Comparison of ENCODE assay signal across 21 cellular contexts in genomic region chr9:134899818-134900325, GRCh38. TPM values are rescaled to one million over a fixed set of nuclear protein-coding genes. Genes with fewer than 3 reads are reported as not detected.
"Had no signal": no experiment of that assay in that cellular context is flagged by ENCODE, and none has a peak within 500 bp of the region (broad histone marks: within the 10 kb centered on the region; RNA-seq: fewer than 3 reads in every experiment).

No MANE protein-coding gene starts in this region.

- H3K27ac Mint-ChIP-seq: activated CD4-positive, alpha-beta T cell treated with anti-CD3 and anti-CD28 coated beads, Interleukin-2, amount 10 ng/mL, durations not matched to agents 24 days and 14 days; activated naive CD8-positive, alpha-beta T cell; endodermal cell; mesothelial cell of epicardium; natural killer cell treated with Interleukin-12 subunit alpha and Interleukin-12 subunit beta and Interleukin-15 and Interleukin-18, amount 100 ng/mL, for 72 hours; stimulated activated naive B cell treated with anti-CD40 and anti-IgM and Interleukin-4, amounts not matched to agents 10 μg/mL and 1 μg/mL and 100 μg/mL, for 72 hours; T-cell had no signal

- H3K4me1 Mint-ChIP-seq: activated CD4-positive, alpha-beta T cell treated with anti-CD3 and anti-CD28 coated beads, Interleukin-2, amount 10 ng/mL, durations not matched to agents 24 days and 14 days; endodermal cell; stimulated activated naive B cell treated with anti-CD40 and anti-IgM and Interleukin-4, amounts not matched to agents 10 μg/mL and 1 μg/mL and 100 μg/mL, for 72 hours; T-cell had no signal

- H3K4me3 Mint-ChIP-seq: activated CD4-positive, alpha-beta T cell treated with anti-CD3 and anti-CD28 coated beads, Interleukin-2, amount 10 ng/mL, durations not matched to agents 24 days and 14 days; activated naive CD8-positive, alpha-beta T cell; endodermal cell; mesothelial cell of epicardium; natural killer cell treated with Interleukin-12 subunit alpha and Interleukin-12 subunit beta and Interleukin-15 and Interleukin-18, amount 100 ng/mL, for 72 hours; stimulated activated naive B cell treated with anti-CD40 and anti-IgM and Interleukin-4, amounts not matched to agents 10 μg/mL and 1 μg/mL and 100 μg/mL, for 72 hours; T-cell had no signal

- H3K27me3 ChIP-seq: sigmoid colon, uterus had no signal

- H3K4me1 ChIP-seq: foreskin keratinocyte had no signal

- H3K36me3 ChIP-seq: cardiac muscle cell, lower lobe of right lung, neutrophil, sigmoid colon, uterus had no signal

- H3K9me3 ChIP-seq: lower lobe of right lung, neutrophil, uterus had no signal

- H3K36me3 Mint-ChIP-seq: T-cell had no signal

- DNase-seq: activated CD4-positive, alpha-beta T cell treated with anti-CD3 and anti-CD28 coated beads, Interleukin-2, amount 10 ng/mL, durations not matched to agents 24 days and 14 days; amniotic stem cell; endodermal cell; foreskin keratinocyte; glutamatergic neuron; hippocampal formation; left colon; sigmoid colon; stimulated activated CD4-positive, alpha-beta T cell treated with anti-CD3 and anti-CD28 coated beads, Interleukin-4, amount 100 ng/mL, for 24 hours; stimulated activated naive B cell treated with anti-CD40 and anti-IgM and Interleukin-4, amounts not matched to agents 10 μg/mL and 1 μg/mL and 100 μg/mL, for 72 hours; T-cell had no signal

- H3K4me3 ChIP-seq: cardiac muscle cell, lower lobe of right lung, sigmoid colon, uterus had no signal

RNA-seq across cellular contexts. Expression of gene FCN1, which starts 17.8 kb away (rescaled TPM):
- total RNA-seq: activated CD4-positive, alpha-beta T cell treated with anti-CD3 and anti-CD28 coated beads, Interleukin-2, amount 10 ng/mL, durations not matched to agents 24 days and 14 days; activated CD8-positive, alpha-beta memory T cell treated with anti-CD3 and anti-CD28 coated beads for 36 hours; cardiac muscle cell; chondrocyte; endodermal cell; fibroblast of lung; foreskin keratinocyte; mesothelial cell of epicardium; natural killer cell treated with Interleukin-12 subunit alpha and Interleukin-12 subunit beta and Interleukin-15 and Interleukin-18, amount 100 ng/mL, for 72 hours had no signal
- polyA plus RNA-seq: cardiac muscle cell, fibroblast of lung, foreskin keratinocyte had no signal

RNA-seq across cellular contexts. Expression of gene FCN2, which starts 19.3 kb away (rescaled TPM):
- total RNA-seq: activated CD4-positive, alpha-beta T cell treated with anti-CD3 and anti-CD28 coated beads, Interleukin-2, amount 10 ng/mL, durations not matched to agents 24 days and 14 days; activated CD8-positive, alpha-beta memory T cell treated with anti-CD3 and anti-CD28 coated beads for 36 hours; cardiac muscle cell; chondrocyte; endodermal cell; fibroblast of lung; foreskin keratinocyte; left colon; lower lobe of right lung; mesothelial cell of epicardium; natural killer cell treated with Interleukin-12 subunit alpha and Interleukin-12 subunit beta and Interleukin-15 and Interleukin-18, amount 100 ng/mL, for 72 hours; sigmoid colon; T-cell had no signal
- polyA plus RNA-seq: cardiac muscle cell, fibroblast of lung, foreskin keratinocyte had no signal
